In genomic region chr20:25532971-25533391, GRCh38 we compare ENCODE assay signal across 17 cellular contexts. TPM values are rescaled to one million over a fixed set of nuclear protein-coding genes. Genes with fewer than 3 reads are reported as not detected.
A peak's percentile ranks its signal among the peaks of the same experiment; 100 is the strongest.
DNase-seq lines count a peak whose midpoint lies in the region; TF ChIP-seq lines count a peak whose summit lies in the region.
"Had no signal": no experiment of that assay in that cellular context is flagged by ENCODE, and none has a peak within 500 bp of the region (broad histone marks: within the 10 kb centered on the region; RNA-seq: fewer than 3 reads in every experiment).

No MANE protein-coding gene starts in this region.

- intact Hi-C loops in left ventricle myocardium inferior (cut with micrococcal nuclease), result no loop called here

- peaks cover 58% of the 10 kb centered on the region for H3K4me1 Mint-ChIP-seq in brain
- H3K4me1 Mint-ChIP-seq in progenitor cell of endocrine pancreas (ENCODE audit: low read depth), result peaks cover 30% of the 10 kb centered on the region

- H3K27me3 ChIP-seq in left ventricle myocardium inferior (ENCODE audit: low read depth), result no peaks in the 10 kb centered on the region
- no peaks in the 10 kb centered on the region for H3K27me3 ChIP-seq in brain microvascular endothelial cell (replicated peaks)

- peaks cover 0 to 18% (median 4%) of the 10 kb centered on the region in 5 experiments for H3K9me3 Mint-ChIP-seq in brain
- H3K9me3 Mint-ChIP-seq in progenitor cell of endocrine pancreas (ENCODE audit: low read depth), result peaks cover 10% of the 10 kb centered on the region

- H3K27ac Mint-ChIP-seq in brain (peak overlapping the region in 3 of 5 experiments; percentile 6 to 75 (median 48)), progenitor cell of endocrine pancreas (peak overlapping the region; percentile 35)

- H3K4me3 ChIP-seq in left ventricle myocardium inferior, result peak overlapping the region; percentile 32
- no peak overlapping the region for H3K4me3 ChIP-seq in brain microvascular endothelial cell (ENCODE audit: low read depth, low read length)

- TF ChIP-seq CTCF in brain (conservative IDR thresholded peaks at IDR 0.05) (no peak), left ventricle myocardium inferior (IDR thresholded peaks at IDR 0.05; ENCODE audit: borderline replicate concordance) (no peak), progenitor cell of endocrine pancreas (IDR thresholded peaks at IDR 0.05; ENCODE audit: unreplicated experiment) (no peak), brain microvascular endothelial cell (IDR thresholded peaks at IDR 0.05; ENCODE audit: low read depth, low read length, missing control alignments) (no peak), GM13976 (IDR thresholded peaks at IDR 0.05; ENCODE audit: borderline replicate concordance, control extremely low read depth, extremely low read depth, insufficient read depth, missing control alignments) (no peak)

- H3K4me1 ChIP-seq in left ventricle myocardium inferior, result peaks cover 58% of the 10 kb centered on the region
- H3K4me1 ChIP-seq: Caco-2 had no signal

- H3K9me3 ChIP-seq in left ventricle myocardium inferior (replicated peaks), result no peaks in the 10 kb centered on the region

- peak overlapping the region; percentile 78 for H3K27ac ChIP-seq in left ventricle myocardium inferior (replicated peaks)
- no peak overlapping the region for H3K27ac ChIP-seq in brain microvascular endothelial cell

- H3K4me3 Mint-ChIP-seq in brain (peak overlapping the region in 1 of 5 experiments; percentile 2), progenitor cell of endocrine pancreas (ENCODE audit: low read depth) (no peak overlapping the region)

- H3K36me3 ChIP-seq in left ventricle myocardium inferior, result no peaks in the 10 kb centered on the region
- H3K36me3 ChIP-seq in brain microvascular endothelial cell (replicated peaks), result no peaks in the 10 kb centered on the region

- peaks cover 44% of the 10 kb centered on the region for H3K36me3 Mint-ChIP-seq in brain
- peaks cover 28% of the 10 kb centered on the region for H3K36me3 Mint-ChIP-seq in progenitor cell of endocrine pancreas (ENCODE audit: insufficient read depth)

- in situ Hi-C loops in brain microvascular endothelial cell (cut with HindIII; ENCODE audit: low pct_ligation_motif_present, low sequenced_read_pairs) (no loop called here), GM13976 (cut with MboI; ENCODE audit: low sequenced_read_pairs, unreplicated experiment) (no loop called here)

- no peaks in the 10 kb centered on the region for H3K27me3 Mint-ChIP-seq in brain
- no peaks in the 10 kb centered on the region for H3K27me3 Mint-ChIP-seq in progenitor cell of endocrine pancreas

- peak; percentile 58 for DNase-seq in AG20443 (ENCODE audit: low spot score)
- no peak for DNase-seq in left ventricle myocardium inferior
- DNase-seq in progenitor cell of endocrine pancreas (ENCODE audit: low spot score, unreplicated experiment), result no peak
- DNase-seq in brain microvascular endothelial cell, result no peak
- no peak for DNase-seq in GDM1 (lab: John Stamatoyannopoulos, UW)
- no peak for DNase-seq in GM13976 (ENCODE audit: low spot score)
- no peak for DNase-seq in NCI-H1105 (lab: John Stamatoyannopoulos, UW)
- DNase-seq: ACHN; activated CD4-positive, alpha-beta T cell treated with anti-CD3 and anti-CD28 coated beads for 4 hours; Caco-2; cortex of kidney; NCI-H2081; NCI-H748 treated with DMSO at 0.1 percent for 48 hours; RPMI8226; stimulated activated CD4-positive, alpha-beta T cell treated with anti-CD3 and anti-CD28 coated beads, Interleukin-4, amount 100 ng/mL, for 4 hours; stimulated activated naive CD4-positive, alpha-beta T cell treated with Interleukin-2 at 50 U/mL for 16 hours had no signal

RNA-seq across cellular contexts. Expression of gene NINL, which starts 52.4 kb away (rescaled TPM):
- polyA plus RNA-seq in brain (ENCODE audit: insufficient read depth, low read depth, low replicate concordance), result 7.2 TPM
- total RNA-seq in left ventricle myocardium inferior (1.8 TPM), progenitor cell of endocrine pancreas (114 and 125 TPM in 2 replicates)

Comparison
In these comparisons a context has a peak if more than half of its experiments do, and no peak if none do; other contexts are left out.
1. RNA of gene NINL, which starts 52.4 kb away (total RNA-seq): 114 to 125 TPM in progenitor cell of endocrine pancreas; 1.8 TPM in left ventricle myocardium inferior (single experiment); every median in the first group is over 10 times any median in the second.